17 cellular contexts compared by ENCODE assay signal in the genomic region with DNA sequence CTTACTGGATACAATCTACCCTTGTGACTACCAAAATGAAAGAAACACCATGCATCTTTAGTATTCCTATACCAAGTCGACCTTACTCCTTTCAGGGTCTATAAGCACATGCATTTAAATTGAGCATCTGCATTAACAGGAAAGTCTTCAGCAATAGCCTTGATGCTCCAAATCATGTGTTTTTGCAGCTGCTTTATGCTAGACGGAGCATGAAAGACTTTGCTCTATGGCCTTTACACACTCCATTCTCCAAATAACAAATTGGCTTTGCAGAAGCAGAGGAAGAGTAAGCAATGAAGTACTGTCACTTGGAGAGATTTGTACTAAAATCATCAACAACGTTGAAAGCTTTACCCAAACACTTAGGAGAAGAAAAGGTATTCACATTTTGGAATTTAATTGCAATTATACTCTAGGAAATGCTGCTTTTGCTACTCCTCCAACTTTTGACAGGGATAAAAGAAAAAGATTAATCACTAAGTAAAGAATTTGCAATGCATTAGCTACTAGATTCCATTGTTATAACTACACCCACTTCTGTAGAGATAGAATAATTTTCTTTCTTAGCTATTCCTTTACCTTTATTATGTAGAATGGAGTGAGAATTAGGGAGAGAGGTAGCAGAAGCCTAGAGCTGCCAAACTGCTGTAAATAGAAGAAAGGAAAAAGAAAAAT.
"Had no signal": no experiment of that assay in that cellular context is flagged by ENCODE, and none has a peak within 500 bp of the region (broad histone marks: within the 10 kb centered on the region; RNA-seq: fewer than 3 reads in every experiment).

No MANE protein-coding gene starts in this region.

- ATAC-seq: activated T-cell treated with anti-CD3 and anti-CD28 coated beads, Interleukin-2, amount 50 U/mL, for 4 hours; effector memory CD8-positive, alpha-beta T cell; left cardiac atrium; naive thymus-derived CD8-positive, alpha-beta T cell; psoas muscle; stimulated activated naive B cell treated with anti-CD40 and anti-IgM and Interleukin-4, amounts not matched to agents 10 μg/mL and 1 μg/mL and 100 μg/mL, for 72 hours had no signal

- H3K27ac ChIP-seq: epithelial cell of prostate, psoas muscle, sigmoid colon, transverse colon had no signal

- H3K4me1 Mint-ChIP-seq: activated naive CD8-positive, alpha-beta T cell treated with anti-CD3 and anti-CD28 coated beads for 36 hours; naive thymus-derived CD8-positive, alpha-beta T cell; stimulated activated naive B cell treated with anti-CD40 and anti-IgM and Interleukin-4, amounts not matched to agents 10 μg/mL and 1 μg/mL and 100 μg/mL, for 72 hours had no signal

- H3K36me3 ChIP-seq: sigmoid colon, transverse colon had no signal

- H3K9me3 ChIP-seq: psoas muscle, sigmoid colon, transverse colon had no signal

- DNase-seq: activated CD4-positive, alpha-beta T cell treated with anti-CD3 and anti-CD28 coated beads, Interleukin-2, amount 50 U/mL, for 48 hours; activated CD4-positive, CD25-positive, alpha-beta regulatory T cell treated with anti-CD3 and anti-CD28 coated beads, Interleukin-2, amount 50 U/mL, for 72 hours; activated gamma-delta T cell; activated naive CD8-positive, alpha-beta T cell treated with anti-CD3 and anti-CD28 coated beads for 36 hours; activated T-cell treated with anti-CD3 and anti-CD28 coated beads, Interleukin-2, amount 50 U/mL, for 4 hours; cerebellar nuclear complex; effector memory CD8-positive, alpha-beta T cell; left cardiac atrium; naive thymus-derived CD8-positive, alpha-beta T cell; psoas muscle; sigmoid colon; stimulated activated CD4-positive, alpha-beta T cell treated with anti-CD3 and anti-CD28 coated beads, Interleukin-2, amount 100 ng/mL, for 24 hours; stimulated activated naive B cell treated with anti-CD40 and anti-IgM and Interleukin-4, amounts not matched to agents 10 μg/mL and 1 μg/mL and 100 μg/mL, for 72 hours; substantia nigra; transverse colon had no signal

- H3K4me3 Mint-ChIP-seq: activated naive CD8-positive, alpha-beta T cell treated with anti-CD3 and anti-CD28 coated beads for 36 hours; activated T-cell treated with anti-CD3 and anti-CD28 coated beads, Interleukin-2, amount 50 U/mL, for 4 hours; dendritic cell treated with granulocyte-macrophage colony-stimulating factor and Interleukin-4, amounts not matched to agents 40 ng/mL and 50 ng/mL, for 4 days; effector memory CD8-positive, alpha-beta T cell; naive thymus-derived CD8-positive, alpha-beta T cell; stimulated activated naive B cell treated with anti-CD40 and anti-IgM and Interleukin-4, amounts not matched to agents 10 μg/mL and 1 μg/mL and 100 μg/mL, for 72 hours had no signal

- H3K27me3 ChIP-seq: sigmoid colon, transverse colon had no signal

- H3K4me3 ChIP-seq: psoas muscle, sigmoid colon, transverse colon had no signal

- H3K27me3 Mint-ChIP-seq: activated naive CD8-positive, alpha-beta T cell treated with anti-CD3 and anti-CD28 coated beads for 36 hours; dendritic cell treated with granulocyte-macrophage colony-stimulating factor and Interleukin-4, amounts not matched to agents 40 ng/mL and 50 ng/mL, for 4 days; effector memory CD8-positive, alpha-beta T cell; naive thymus-derived CD8-positive, alpha-beta T cell; stimulated activated naive B cell treated with anti-CD40 and anti-IgM and Interleukin-4, amounts not matched to agents 10 μg/mL and 1 μg/mL and 100 μg/mL, for 72 hours had no signal

- H3K9me3 Mint-ChIP-seq: activated naive CD8-positive, alpha-beta T cell treated with anti-CD3 and anti-CD28 coated beads for 36 hours; dendritic cell treated with granulocyte-macrophage colony-stimulating factor and Interleukin-4, amounts not matched to agents 40 ng/mL and 50 ng/mL, for 4 days; stimulated activated naive B cell treated with anti-CD40 and anti-IgM and Interleukin-4, amounts not matched to agents 10 μg/mL and 1 μg/mL and 100 μg/mL, for 72 hours had no signal

- H3K36me3 Mint-ChIP-seq: activated naive CD8-positive, alpha-beta T cell treated with anti-CD3 and anti-CD28 coated beads for 36 hours; naive thymus-derived CD8-positive, alpha-beta T cell; stimulated activated naive B cell treated with anti-CD40 and anti-IgM and Interleukin-4, amounts not matched to agents 10 μg/mL and 1 μg/mL and 100 μg/mL, for 72 hours had no signal

- H3K4me1 ChIP-seq: psoas muscle, transverse colon had no signal

- H3K27ac Mint-ChIP-seq: activated naive CD8-positive, alpha-beta T cell treated with anti-CD3 and anti-CD28 coated beads for 36 hours; dendritic cell treated with granulocyte-macrophage colony-stimulating factor and Interleukin-4, amounts not matched to agents 40 ng/mL and 50 ng/mL, for 4 days; effector memory CD8-positive, alpha-beta T cell; naive thymus-derived CD8-positive, alpha-beta T cell; stimulated activated naive B cell treated with anti-CD40 and anti-IgM and Interleukin-4, amounts not matched to agents 10 μg/mL and 1 μg/mL and 100 μg/mL, for 72 hours had no signal
